Comparison of ENCODE assay signal across 8 cellular contexts in genomic region chr3:193040836-193041672, GRCh38.
A peak's percentile ranks its signal among the peaks of the same experiment; 100 is the strongest.
DNase-seq lines count a peak whose midpoint lies in the region; ATAC-seq and TF ChIP-seq lines count a peak whose summit lies in the region.

No MANE protein-coding gene starts in this region.

- TF ChIP-seq CTCF in MM.1S (IDR thresholded peaks at IDR 0.05; ENCODE audit: low read length) (peak; percentile 67), sigmoid colon (IDR thresholded peaks at IDR 0.05) (peak in 3 of 4 experiments; percentile 35 to 45 (median 36))

- no peak for TF ChIP-seq POLR2A in sigmoid colon (IDR thresholded peaks at IDR 0.05)

- no peak overlapping the region for H3K4me3 ChIP-seq in MM.1S (ENCODE audit: low read length)
- H3K4me3 ChIP-seq in sigmoid colon = no peak overlapping the region

- no peaks in the 10 kb centered on the region for H3K9me3 ChIP-seq in MM.1S (replicated peaks; ENCODE audit: insufficient read depth, low read length)
- no peaks in the 10 kb centered on the region for H3K9me3 ChIP-seq in sigmoid colon

- DNase-seq in Caki2 (ENCODE audit: low read depth) (peak; percentile 60), MM.1S (peak; percentile 68), SHP77 treated with DMSO at 0.1 percent for 48 hours (lab: John Stamatoyannopoulos, UW) (peak; percentile 4), fibroblast of the conjunctiva (ENCODE audit: low read depth) (peak; percentile 10), sigmoid colon (no peak)

- H3K4me2 ChIP-seq in MM.1S (ENCODE audit: low read depth, low read length) = no peak overlapping the region

- in situ Hi-C loops in Caki2 (cut with HindIII; ENCODE audit: low pct_unique_long_range_greater_than_20kb, low sequenced_read_pairs) = no loop called here

- 37 to 45% methylated on average over 2 of the region's 2 CpGs for WGBS in sigmoid colon, 2 donors

- H3K27me3 ChIP-seq in MM.1S (replicated peaks; ENCODE audit: insufficient read depth, low read length) (no peaks in the 10 kb centered on the region), sigmoid colon (no peaks in the 10 kb centered on the region)

- H3K36me3 ChIP-seq in MM.1S (replicated peaks; ENCODE audit: insufficient read depth, low read length) (no peaks in the 10 kb centered on the region), sigmoid colon (no peaks in the 10 kb centered on the region)

- H3K79me2 ChIP-seq in MM.1S (ENCODE audit: low read length) = no peaks in the 10 kb centered on the region

- TF ChIP-seq EP300 in sigmoid colon (IDR thresholded peaks at IDR 0.05) = no peak

- intact Hi-C loops in sigmoid colon (cut with DNase I) = loop anchor here (2.0 kb wide), 1 partner anchor 224 kb away; no protein-coding TSS in a partner anchor

- H3K9me2 ChIP-seq in MM.1S (replicated peaks; ENCODE audit: insufficient read depth, low read length) = no peaks in the 10 kb centered on the region

- H3K4me1 ChIP-seq in MM.1S (ENCODE audit: low read length) (no peaks in the 10 kb centered on the region), sigmoid colon (no peaks in the 10 kb centered on the region)

- no peak overlapping the region for H3K9ac ChIP-seq in MM.1S (ENCODE audit: low read length)

- no peak overlapping the region for H2AFZ ChIP-seq in MM.1S (ENCODE audit: low read length)

- no peaks in the 10 kb centered on the region for H3F3A ChIP-seq in MM.1S (ENCODE audit: insufficient read depth, low read length)

- ATAC-seq in GM19372 (IDR thresholded peaks at IDR 0.05; ENCODE audit: low read depth, unreplicated experiment) = peak; percentile 66
- no peak for ATAC-seq in GM21529 (IDR thresholded peaks at IDR 0.05; ENCODE audit: unreplicated experiment)
- ATAC-seq in HG03139 (IDR thresholded peaks at IDR 0.05; ENCODE audit: unreplicated experiment) = no peak

- H3K27ac ChIP-seq in MM.1S (ENCODE audit: low read length) = no peak overlapping the region
- H3K27ac ChIP-seq in sigmoid colon = no peak overlapping the region

- H4K20me1 ChIP-seq in MM.1S (ENCODE audit: insufficient read depth, low read length) = no peaks in the 10 kb centered on the region
